In genomic region chr14:106674509-106675125, GRCh38 we compare ENCODE assay signal across 8 cellular contexts.
A peak's percentile ranks its signal among the peaks of the same experiment; 100 is the strongest.
DNase-seq lines count a peak whose midpoint lies in the region; ATAC-seq and TF ChIP-seq lines count a peak whose summit lies in the region.
"Not testable (repeated sequence)": the region's sequence is repeated elsewhere in the genome, so short reads cannot be mapped to it uniquely, and the experiment has no call there.

No MANE protein-coding gene starts in this region.

- DNase-seq in NAMALWA (ENCODE audit: low spot score) (peak; percentile 50), T-helper 1 cell (peak in 3 of 5 donors; percentile 19 to 28 (median 22))
- peak; percentile 63 for DNase-seq in activated CD8-positive, alpha-beta memory T cell treated with anti-CD3 and anti-CD28 coated beads, Interleukin-2, amount 10 ng/mL, durations not matched to agents 7 days and 5 days
- peak; percentile 43 for DNase-seq in activated gamma-delta T cell treated with anti-CD3 and anti-CD28 coated beads, Interleukin-2, amount 50 U/mL, for 16 hours (ENCODE audit: low read depth)
- DNase-seq in natural killer cell, result not testable (repeated sequence)
- DNase-seq in stimulated activated CD8-positive, alpha-beta memory T cell treated with anti-CD3 and anti-CD28 coated beads, Interleukin-4, amount 100 ng/mL, for 48 hours, result peak; percentile 81

- not testable (repeated sequence) for H3K36me3 ChIP-seq in BLaER1

- H3K9me3 ChIP-seq in BLaER1, result not testable (repeated sequence)

- CTCF ChIA-PET in activated CD8-positive, alpha-beta memory T cell treated with anti-CD3 and anti-CD28 coated beads, Interleukin-2, amount 10 ng/mL, durations not matched to agents 7 days and 5 days (lab: Charles Lee), result interaction anchor here (1.2 to 4.4 kb wide), 4 partner anchors 8 to 254 kb away, joined by 3 to 41 read pairs (median 4); no protein-coding TSS in a partner anchor

- not testable (repeated sequence) for H4K20me1 ChIP-seq in BLaER1

- peaks cover 83% of the 10 kb centered on the region for H3K4me1 ChIP-seq in BLaER1

- H3K9ac ChIP-seq in BLaER1, result peak overlapping the region; percentile 71

- not testable (repeated sequence) for H3K27me3 ChIP-seq in BLaER1

- H3K4me3 Mint-ChIP-seq in activated CD8-positive, alpha-beta memory T cell treated with anti-CD3 and anti-CD28 coated beads, Interleukin-2, amount 10 ng/mL, durations not matched to agents 7 days and 5 days; natural killer cell: not testable (repeated sequence)

- not testable (repeated sequence) for H3K27ac Mint-ChIP-seq in activated CD8-positive, alpha-beta memory T cell treated with anti-CD3 and anti-CD28 coated beads, Interleukin-2, amount 10 ng/mL, durations not matched to agents 7 days and 5 days; natural killer cell

- peak overlapping the region; percentile 80 for H3K27ac ChIP-seq in BLaER1

- peaks cover 43% of the 10 kb centered on the region for H3K27me3 Mint-ChIP-seq in activated CD8-positive, alpha-beta memory T cell treated with anti-CD3 and anti-CD28 coated beads, Interleukin-2, amount 10 ng/mL, durations not matched to agents 7 days and 5 days
- H3K27me3 Mint-ChIP-seq in natural killer cell (ENCODE audit: low read depth in 2 of 2), result peaks cover 24 to 45% of the 10 kb centered on the region in 2 donors

- H3K36me3 Mint-ChIP-seq in activated CD8-positive, alpha-beta memory T cell treated with anti-CD3 and anti-CD28 coated beads, Interleukin-2, amount 10 ng/mL, durations not matched to agents 7 days and 5 days; natural killer cell: not testable (repeated sequence)

- peak; percentile 59 for TF ChIP-seq CTCF in GM12874 (IDR thresholded peaks at IDR 0.05; ENCODE audit: insufficient read depth, low read depth, low read length)
- TF ChIP-seq CTCF in natural killer cell (IDR thresholded peaks at IDR 0.05), result peak; percentile 28

- intact Hi-C loops in natural killer cell (cut with micrococcal nuclease), result not testable (repeated sequence)

- peak overlapping the region; percentile 54; the same call in 1 of the 2 replicates for H3K4me3 ChIP-seq in BLaER1

- peak overlapping the region; percentile 74 for H3K4me2 ChIP-seq in BLaER1

- ATAC-seq in activated CD8-positive, alpha-beta memory T cell treated with anti-CD3 and anti-CD28 coated beads, Interleukin-2, amount 10 ng/mL, durations not matched to agents 7 days and 5 days; natural killer cell: not testable (repeated sequence)

- not testable (repeated sequence) for H3K9me3 Mint-ChIP-seq in activated CD8-positive, alpha-beta memory T cell treated with anti-CD3 and anti-CD28 coated beads, Interleukin-2, amount 10 ng/mL, durations not matched to agents 7 days and 5 days (ENCODE audit: low read depth); natural killer cell

- H3K4me1 Mint-ChIP-seq in activated CD8-positive, alpha-beta memory T cell treated with anti-CD3 and anti-CD28 coated beads, Interleukin-2, amount 10 ng/mL, durations not matched to agents 7 days and 5 days; natural killer cell: not testable (repeated sequence)
